Comparison of ENCODE assay signal across 20 cellular contexts in genomic region chr6:83308833-83309232, GRCh38.
"Had no signal": no experiment of that assay in that cellular context is flagged by ENCODE, and none has a peak within 500 bp of the region (broad histone marks: within the 10 kb centered on the region; RNA-seq: fewer than 3 reads in every experiment).

No MANE protein-coding gene starts in this region.

- H3K4me3 Mint-ChIP-seq: activated CD4-positive, alpha-beta memory T cell treated with anti-CD3 and anti-CD28 coated beads, Interleukin-2, amount 10 ng/mL, durations not matched to agents 7 days and 5 days; activated T-helper 17 cell treated with anti-CD3 and anti-CD28 coated beads, Interleukin-2, amount 50 U/mL, for 72 hours; dendritic cell treated with granulocyte-macrophage colony-stimulating factor and Interleukin-4, amounts not matched to agents 40 ng/mL and 50 ng/mL, for 4 days; nephron had no signal

- H3K9me3 ChIP-seq: heart left ventricle, testis, upper lobe of left lung had no signal

- H3K9ac ChIP-seq: parathyroid adenoma had no signal

- H3K27ac ChIP-seq: heart left ventricle, parathyroid adenoma, SK-N-MC, testis, upper lobe of left lung had no signal

- H3K27me3 ChIP-seq: heart left ventricle, testis, upper lobe of left lung had no signal

- H3K4me3 ChIP-seq: heart left ventricle, SK-N-MC, smooth muscle cell, testis, upper lobe of left lung had no signal

- DNase-seq: activated CD4-positive, alpha-beta memory T cell treated with anti-CD3 and anti-CD28 coated beads, Interleukin-2, amount 10 ng/mL, durations not matched to agents 7 days and 5 days; activated CD4-positive, alpha-beta T cell treated with anti-CD3 and anti-CD28 coated beads for 48 hours; activated CD4-positive, CD25-positive, alpha-beta regulatory T cell; activated naive CD4-positive, alpha-beta T cell treated with anti-CD3 and anti-CD28 coated beads, Interleukin-2, amount 50 U/mL, for 16 hours; activated T-cell treated with anti-CD3 and anti-CD28 coated beads, Interleukin-2, amount 50 U/mL, for 1 hour; aorta; erythroblast; heart left ventricle; kidney glomerular epithelial cell; mesenchymal stem cell; stimulated activated CD4-positive, alpha-beta T cell treated with anti-CD3 and anti-CD28 coated beads, Interleukin-4, amount 100 ng/mL, for 1 hour; testis; upper lobe of left lung had no signal

- H3K4me1 ChIP-seq: heart left ventricle, testis, upper lobe of left lung had no signal

- H3K27ac Mint-ChIP-seq: activated CD4-positive, alpha-beta memory T cell treated with anti-CD3 and anti-CD28 coated beads, Interleukin-2, amount 10 ng/mL, durations not matched to agents 7 days and 5 days; activated T-helper 17 cell treated with anti-CD3 and anti-CD28 coated beads, Interleukin-2, amount 50 U/mL, for 72 hours; dendritic cell treated with granulocyte-macrophage colony-stimulating factor and Interleukin-4, amounts not matched to agents 40 ng/mL and 50 ng/mL, for 4 days; nephron had no signal

- H3K4me2 ChIP-seq: smooth muscle cell had no signal

- ATAC-seq: activated T-helper 17 cell treated with anti-CD3 and anti-CD28 coated beads, Interleukin-2, amount 50 U/mL, for 72 hours; heart left ventricle; sciatic nerve had no signal

- H3K27me3 Mint-ChIP-seq: dendritic cell treated with granulocyte-macrophage colony-stimulating factor and Interleukin-4, amounts not matched to agents 40 ng/mL and 50 ng/mL, for 4 days had no signal

- H3K79me2 ChIP-seq: parathyroid adenoma had no signal

- H3K9me3 Mint-ChIP-seq: activated CD4-positive, alpha-beta memory T cell treated with anti-CD3 and anti-CD28 coated beads, Interleukin-2, amount 10 ng/mL, durations not matched to agents 7 days and 5 days; activated T-helper 17 cell treated with anti-CD3 and anti-CD28 coated beads, Interleukin-2, amount 50 U/mL, for 72 hours; dendritic cell treated with granulocyte-macrophage colony-stimulating factor and Interleukin-4, amounts not matched to agents 40 ng/mL and 50 ng/mL, for 4 days; nephron had no signal

- H2AFZ ChIP-seq: parathyroid adenoma had no signal

- H3K4me1 Mint-ChIP-seq: nephron had no signal

- H3K36me3 ChIP-seq: heart left ventricle, upper lobe of left lung had no signal
